Comparison of ENCODE assay signal across 24 cellular contexts in the genomic region with DNA sequence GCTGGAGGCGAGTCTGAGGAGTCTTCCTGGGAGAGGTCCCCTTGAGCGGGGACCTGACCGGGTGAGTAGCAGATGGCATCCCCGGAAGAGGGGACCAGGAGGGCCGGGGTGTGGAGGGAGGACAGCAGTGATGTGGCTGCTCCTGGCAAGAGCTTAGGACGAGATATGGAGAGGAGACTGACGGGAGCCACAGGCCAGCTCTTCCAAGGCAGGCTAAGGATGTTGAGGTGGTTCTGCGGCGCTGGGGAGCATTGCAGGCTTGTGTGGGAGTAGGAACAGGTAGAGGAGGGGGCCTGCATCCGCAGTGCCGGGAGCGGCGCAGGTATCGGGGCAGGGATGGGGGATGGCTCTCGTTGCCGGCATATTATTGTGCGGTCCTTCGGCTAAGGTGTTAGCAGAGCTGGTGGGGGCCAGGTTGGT.
A peak's percentile ranks its signal among the peaks of the same experiment; 100 is the strongest.
DNase-seq lines count a peak whose midpoint lies in the region; ATAC-seq and TF ChIP-seq lines count a peak whose summit lies in the region.
"Had no signal": no experiment of that assay in that cellular context is flagged by ENCODE, and none has a peak within 500 bp of the region (broad histone marks: within the 10 kb centered on the region; RNA-seq: fewer than 3 reads in every experiment).

No MANE protein-coding gene starts in this region.

- no peak overlapping the region for H3K4me3 ChIP-seq in NT2/D1 (ENCODE audit: insufficient read length, low read depth)
- H3K4me3 ChIP-seq: psoas muscle had no signal

- peaks cover 10% of the 10 kb centered on the region for H3K4me1 ChIP-seq in NT2/D1 (ENCODE audit: insufficient read depth, insufficient read length)
- H3K4me1 ChIP-seq: psoas muscle had no signal

- TF ChIP-seq CTCF in chondrocyte (IDR thresholded peaks at IDR 0.05) (peak; percentile 12), osteocyte (IDR thresholded peaks at IDR 0.05) (no peak), natural killer cell (IDR thresholded peaks at IDR 0.05) (no peak)

- H3K9me3 ChIP-seq in NT2/D1 (ENCODE audit: insufficient read depth, low read length): no peaks in the 10 kb centered on the region
- H3K9me3 ChIP-seq: neutrophil, psoas muscle, transverse colon had no signal

- H3K27me3 Mint-ChIP-seq in chondrocyte (ENCODE audit: low read depth) (peaks cover 3% of the 10 kb centered on the region), osteocyte (ENCODE audit: unreplicated experiment) (peaks cover 13% of the 10 kb centered on the region), natural killer cell (ENCODE audit: low read depth in 2 of 2) (peaks cover 0 to 5% of the 10 kb centered on the region in 2 donors)

- DNase-seq in NCI-H2171 (lab: John Stamatoyannopoulos, UW) (peak; percentile 45), NCI-H2171 treated with DMSO at 0.1 percent for 48 hours (lab: John Stamatoyannopoulos, UW) (no peak), NT2/D1 (ENCODE audit: low read depth, low spot score) (no peak), chondrocyte (ENCODE audit: low spot score) (no peak), osteocyte (ENCODE audit: extremely low spot score, unreplicated experiment) (peak; percentile 75), natural killer cell (no peak), SKM-1 treated with dmso at 0.1 percent for 144 hours (lab: John Stamatoyannopoulos, UW; ENCODE audit: unreplicated experiment) (no peak)
- DNase-seq: activated CD4-positive, CD25-positive, alpha-beta regulatory T cell treated with anti-CD3 and anti-CD28 coated beads, Interleukin-2, amount 50 U/mL, for 72 hours; activated naive CD4-positive, alpha-beta T cell; AML-193; amygdala; cortex of kidney; GF-D8; kidney glomerular epithelial cell; NCI-H1092 treated with DMSO at 0.1 percent for 48 hours; NCI-H1930; PC-3; psoas muscle; SHP77 treated with DMSO at 0.1 percent for 48 hours had no signal

- no peak overlapping the region for H3K4me3 Mint-ChIP-seq in chondrocyte (ENCODE audit: unreplicated experiment)
- H3K4me3 Mint-ChIP-seq in osteocyte (ENCODE audit: unreplicated experiment): no peak overlapping the region
- no peak overlapping the region for H3K4me3 Mint-ChIP-seq in natural killer cell
- H3K4me3 Mint-ChIP-seq: activated CD8-positive, alpha-beta T cell treated with anti-CD3 and anti-CD28 coated beads, Interleukin-2, amount 10 ng/mL, durations not matched to agents 7 days and 5 days had no signal

- no peaks in the 10 kb centered on the region for H3K27me3 ChIP-seq in NT2/D1 (ENCODE audit: insufficient read depth, insufficient read length)
- H3K27me3 ChIP-seq: neutrophil, transverse colon had no signal

- peak overlapping the region; percentile 12 for H3K9ac ChIP-seq in NT2/D1 (ENCODE audit: insufficient read length, low read depth)

- intact Hi-C loops in natural killer cell (cut with micrococcal nuclease): no loop called here

- no peak for ATAC-seq in natural killer cell
- ATAC-seq in activated CD4-positive, CD25-positive, alpha-beta regulatory T cell treated with anti-CD3 and anti-CD28 coated beads, Interleukin-2, amount 50 U/mL, for 24 hours: no peak
- ATAC-seq: activated CD8-positive, alpha-beta T cell treated with anti-CD3 and anti-CD28 coated beads, Interleukin-2, amount 10 ng/mL, durations not matched to agents 7 days and 5 days; PC-3; psoas muscle had no signal

- H3K36me3 Mint-ChIP-seq in chondrocyte (ENCODE audit: low read depth) (no peaks in the 10 kb centered on the region), osteocyte (ENCODE audit: unreplicated experiment) (no peaks in the 10 kb centered on the region), natural killer cell (no peaks in the 10 kb centered on the region)
- H3K36me3 Mint-ChIP-seq: CD8-positive, alpha-beta memory T cell had no signal

- no peaks in the 10 kb centered on the region for H3K36me3 ChIP-seq in NT2/D1 (ENCODE audit: insufficient read depth, insufficient read length, low read length)
- H3K36me3 ChIP-seq: neutrophil, transverse colon had no signal

- H3K9me3 Mint-ChIP-seq in chondrocyte (ENCODE audit: low read depth) (no peaks in the 10 kb centered on the region), osteocyte (ENCODE audit: unreplicated experiment) (no peaks in the 10 kb centered on the region), natural killer cell (no peaks in the 10 kb centered on the region)
- H3K9me3 Mint-ChIP-seq: CD8-positive, alpha-beta memory T cell had no signal

- H3K4me1 Mint-ChIP-seq in chondrocyte (ENCODE audit: low read depth): peaks cover 13% of the 10 kb centered on the region
- peaks cover 13% of the 10 kb centered on the region for H3K4me1 Mint-ChIP-seq in osteocyte (ENCODE audit: unreplicated experiment)
- no peaks in the 10 kb centered on the region for H3K4me1 Mint-ChIP-seq in natural killer cell

- H3K27ac Mint-ChIP-seq in chondrocyte (ENCODE audit: unreplicated experiment) (no peak overlapping the region), osteocyte (ENCODE audit: unreplicated experiment) (no peak overlapping the region), natural killer cell (no peak overlapping the region)
- H3K27ac Mint-ChIP-seq: activated CD8-positive, alpha-beta T cell treated with anti-CD3 and anti-CD28 coated beads, Interleukin-2, amount 10 ng/mL, durations not matched to agents 7 days and 5 days had no signal

Comparison
In these comparisons a context has a peak if more than half of its experiments do, and no peak if none do; other contexts are left out.
1. DNase-seq: peak in NCI-H2171 (single experiment) and osteocyte (single experiment); none in NCI-H2171 treated with DMSO at 0.1 percent for 48 hours (single experiment), NT2/D1 (single experiment), chondrocyte (single experiment), natural killer cell (single experiment) and SKM-1 treated with dmso at 0.1 percent for 144 hours (single experiment).